Comparison of ENCODE assay signal across 8 cellular contexts in genomic region chr20:58850693-58851174, GRCh38. TPM values are rescaled to one million over a fixed set of nuclear protein-coding genes. Genes with fewer than 3 reads are reported as not detected.
DNase-seq lines count a peak whose midpoint lies in the region; ATAC-seq, FAIRE-seq and TF ChIP-seq lines count a peak whose summit lies in the region.

GNAS-AS1 (minus strand) TSS chr20:58850902.

- peaks cover 33% of the 10 kb centered on the region for H3K27me3 ChIP-seq in PC-9 (ENCODE audit: insufficient read depth, low read depth)
- H3K27me3 ChIP-seq in pancreas: peaks cover 0 to 8% (median 0%) of the 10 kb centered on the region in 4 donors
- H3K27me3 ChIP-seq in thoracic aorta (replicated peaks; ENCODE audit: insufficient read depth): peaks cover 6% of the 10 kb centered on the region

- H3K9me3 ChIP-seq in PC-9 (ENCODE audit: insufficient read depth, low read depth): no peaks in the 10 kb centered on the region
- H3K9me3 ChIP-seq in pancreas: no peaks in the 10 kb centered on the region
- H3K9me3 ChIP-seq in thoracic aorta: no peaks in the 10 kb centered on the region

- BruUV-seq in PC-9 (replicated peaks; lab: Mats Ljungman, UMichigan): no TSS peak

- TF ChIP-seq CTCF in PC-9 (conservative IDR thresholded peaks at IDR 0.05): no peak; the same call in 1 of the 2 replicates
- TF ChIP-seq CTCF in pancreas (IDR thresholded peaks at IDR 0.05): no peak
- TF ChIP-seq CTCF in thoracic aorta (IDR thresholded peaks at IDR 0.05): no peak

- no peaks in the 10 kb centered on the region for H3K9me2 ChIP-seq in PC-9 (ENCODE audit: insufficient read depth)

- ATAC-seq in GM18517 (IDR thresholded peaks at IDR 0.05; ENCODE audit: unreplicated experiment) (peak; percentile 87), HG02943 (IDR thresholded peaks at IDR 0.05; ENCODE audit: low read depth, unreplicated experiment) (peak; percentile 88), pancreas (peak; percentile 80 to 93 (median 89)), thoracic aorta (ENCODE audit: insufficient number of reproducible peaks, low FRiP score, low read depth) (no peak)

- H3K4me1 ChIP-seq in PC-9 (replicated peaks; ENCODE audit: insufficient read depth) (peaks cover 4% of the 10 kb centered on the region; the same call in 1 of the 2 replicates), pancreas (no peaks in the 10 kb centered on the region), thoracic aorta (ENCODE audit: control insufficient read depth in 1 of 2, low read depth in 2 of 2) (peaks cover 3 to 16% of the 10 kb centered on the region in 2 donors)

- WGBS in pancreas, 2 donors: 45 to 52% methylated on average over 19 to 25 of the region's 25 CpGs

- peaks cover 11% of the 10 kb centered on the region for H3K79me2 ChIP-seq in PC-9 (ENCODE audit: low read depth)

- DNase-seq in PC-9: peak; percentile 71 to 90
- DNase-seq in activated gamma-delta T cell (lab: John Stamatoyannopoulos, UW): peak; percentile 47
- peak; percentile 95 for DNase-seq in germinal center (ENCODE audit: low spot score)
- peak; percentile 83 to 95 (median 90) for DNase-seq in pancreas
- no peak for DNase-seq in thoracic aorta (ENCODE audit: low spot score)
- no peak for DNase-seq in HT-29 (ENCODE audit: low spot score)

- CTCF ChIA-PET in PC-9 (lab: Charles Lee): interaction anchor here (0.5 kb wide), 1 partner anchor 160 kb away, joined by 24 read pairs; no protein-coding TSS in a partner anchor

- FAIRE-seq in pancreas (lab: Jason Lieb, UNC): no peak

- H3K4me3 ChIP-seq in PC-9: peak within 1 kb of the TSS; percentile 73
- peak within 1 kb of the TSS; percentile 18 to 55 (median 40) for H3K4me3 ChIP-seq in pancreas
- peak within 1 kb of the TSS; percentile 60 for H3K4me3 ChIP-seq in thoracic aorta

- POLR2A ChIA-PET in PC-9 (lab: Charles Lee; ENCODE audit: unreplicated experiment): no interaction called here

- no peaks in the 10 kb centered on the region for H3K36me3 ChIP-seq in PC-9 (ENCODE audit: low read depth)
- H3K36me3 ChIP-seq in pancreas: no peaks in the 10 kb centered on the region
- no peaks in the 10 kb centered on the region for H3K36me3 ChIP-seq in thoracic aorta

- H3K27ac ChIP-seq in PC-9 (no peak within 1 kb of the TSS), pancreas (no peak within 1 kb of the TSS), thoracic aorta (no peak within 1 kb of the TSS)

- H4K20me1 ChIP-seq in PC-9 (ENCODE audit: insufficient read depth): no peaks in the 10 kb centered on the region

- intact Hi-C loops in PC-9 (cut with micrococcal nuclease; ENCODE audit: unreplicated experiment) (loop anchor here (1.0 to 5.0 kb wide), 2 partner anchors 32 to 198 kb away; partner anchors contain the start of gene STX16), pancreas (cut with DNase I) (loop anchor here in 1 of 3 donors (10.0 kb wide), 1 partner anchor 604 kb away; no protein-coding TSS in a partner anchor)

- H3F3A ChIP-seq in PC-9 (ENCODE audit: insufficient read depth, low read depth): no peaks in the 10 kb centered on the region

- H3K4me2 ChIP-seq in PC-9: peak within 1 kb of the TSS; percentile 90

- peak within 1 kb of the TSS; percentile 87 for H2AFZ ChIP-seq in PC-9

RNA-seq across cellular contexts. Expression of gene GNAS-AS1, which starts in this region (rescaled TPM):
- total RNA-seq in PC-9 (2021) (5.7 and 6.8 TPM in 2 replicates), pancreas (under 1 TPM; 0.47 to 0.84 (median 0.53) TPM), thoracic aorta (under 1 TPM; 0.21 to 0.81 TPM)
- 1 to 10 TPM in 1 of 2 donors, under 1 TPM in 1; 0.68 to 2.8 TPM for polyA plus RNA-seq in pancreas
- not detected in 2 replicates for total RNA-seq in HT-29 (2014; rRNA removed; shearing (Covaris generic))

Comparison
In these comparisons a context has a peak if more than half of its experiments do, and no peak if none do; other contexts are left out.
1. DNase-seq: peak in PC-9 (2 of 2), activated gamma-delta T cell (single experiment), germinal center (single experiment) and pancreas (6 of 6); none in thoracic aorta (single experiment) and HT-29 (single experiment).
2. Peak in every context shown above with its lines, with median percentiles within 50 percentile points of each other: H3K4me3 ChIP-seq.